17 cellular contexts compared by ENCODE assay signal in genomic region chr2:96340493-96341414, GRCh38. TPM values are rescaled to one million over a fixed set of nuclear protein-coding genes. Genes with fewer than 3 reads are reported as not detected.
DNase-seq lines count a peak whose midpoint lies in the region; ATAC-seq and TF ChIP-seq lines count a peak whose summit lies in the region.
"Had no signal": no experiment of that assay in that cellular context is flagged by ENCODE, and none has a peak within 500 bp of the region (broad histone marks: within the 10 kb centered on the region; RNA-seq: fewer than 3 reads in every experiment).

No MANE protein-coding gene starts in this region.

- no peak overlapping the region for H3K4me3 ChIP-seq in AG04450 (ENCODE audit: low read depth, low read length)
- H3K4me3 ChIP-seq in CD8-positive, alpha-beta memory T cell (ENCODE audit: low read length), result no peak overlapping the region
- no peak overlapping the region for H3K4me3 ChIP-seq in fibroblast of lung (replicated peaks in 1 of 4; ENCODE audit: control extremely low read depth in 1 of 4, insufficient read depth in 1 of 4, low read depth in 3 of 4, low read length in 4 of 4)
- H3K4me3 ChIP-seq in coronary artery, result no peak overlapping the region
- H3K4me3 ChIP-seq: suprapubic skin had no signal

- H3K9ac ChIP-seq in fibroblast of lung (ENCODE audit: insufficient read depth, low read length), result no peak overlapping the region

- intact Hi-C loops in sciatic nerve (cut with DNase I), result no loop called here

- ATAC-seq in T-cell (replicated peaks in 1 of 4) (no peak), sciatic nerve (no peak)
- ATAC-seq: left colon; naive thymus-derived CD8-positive, alpha-beta T cell had no signal

- no peaks in the 10 kb centered on the region for H3K27me3 Mint-ChIP-seq in CD8-positive, alpha-beta memory T cell
- no peaks in the 10 kb centered on the region for H3K27me3 Mint-ChIP-seq in T-cell
- H3K27me3 Mint-ChIP-seq: naive thymus-derived CD8-positive, alpha-beta T cell had no signal

- H3K79me2 ChIP-seq in fibroblast of lung (ENCODE audit: control insufficient read depth, insufficient read depth, low read length), result peaks cover 41% of the 10 kb centered on the region

- H3K4me2 ChIP-seq in fibroblast of lung (ENCODE audit: extremely low read depth, insufficient read depth, low read length), result no peak overlapping the region

- no peaks in the 10 kb centered on the region for H4K20me1 ChIP-seq in fibroblast of lung (ENCODE audit: control insufficient read depth, extremely low read depth, insufficient read depth, low read length)

- no peak overlapping the region for H2AFZ ChIP-seq in fibroblast of lung (ENCODE audit: low read length)

- H3K36me3 ChIP-seq in CD8-positive, alpha-beta memory T cell (ENCODE audit: insufficient read depth, low read length), result no peaks in the 10 kb centered on the region
- H3K36me3 ChIP-seq in fibroblast of lung (ENCODE audit: control insufficient read depth, insufficient read depth, low read length), result peaks cover 4% of the 10 kb centered on the region
- H3K36me3 ChIP-seq: suprapubic skin had no signal

- POLR2A ChIA-PET in AG04450 (lab: Yijun Ruan, JAX), result interaction anchor here (0.8 to 1.0 kb wide), 2 partner anchors 11 to 20 kb away, joined by 5 to 9 read pairs; no protein-coding TSS in a partner anchor
- POLR2A ChIA-PET in CD8-positive, alpha-beta memory T cell (lab: Charles Lee), result interaction anchor here (1.0 to 2.6 kb wide), 2 partner anchors 14 to 35 kb away, joined by 3 to 15 read pairs; partner anchors contain the start of gene SNRNP200
- POLR2A ChIA-PET in T-cell (lab: Charles Lee), result interaction anchor here (0.5 to 0.6 kb wide), 4 partner anchors 9 to 178 kb away, joined by 3 to 10 read pairs (median 4); partner anchors contain the start of gene ITPRIPL1 (in 1 of the 2)

- CTCF ChIA-PET in AG04450 (lab: Charles Lee), result interaction anchor here (0.7 to 1.5 kb wide), 3 partner anchors 20 to 348 kb away, joined by 3 to 5 read pairs (median 4); no protein-coding TSS in a partner anchor
- CTCF ChIA-PET in CD8-positive, alpha-beta memory T cell (lab: Charles Lee), result interaction anchor here (0.9 to 7.3 kb wide), 3 partner anchors 14 to 318 kb away, joined by 3 to 58 read pairs (median 3); partner anchors contain the start of gene ITPRIPL1
- CTCF ChIA-PET in T-cell (lab: Charles Lee), result interaction anchor here in 1 of 2 donors (0.6 to 1.0 kb wide), 2 partner anchors 35 to 292 kb away, joined by 3 read pairs; no protein-coding TSS in a partner anchor

- H3K27ac Mint-ChIP-seq in CD8-positive, alpha-beta memory T cell, result peak overlapping the region; percentile 85 to 98 (median 94)
- peak overlapping the region; percentile 85 to 93 for H3K27ac Mint-ChIP-seq in T-cell

- peaks cover 46% of the 10 kb centered on the region for H3K4me1 ChIP-seq in CD8-positive, alpha-beta memory T cell (ENCODE audit: insufficient read depth, low read length)
- peaks cover 15% of the 10 kb centered on the region for H3K4me1 ChIP-seq in fibroblast of lung (ENCODE audit: control insufficient read depth, extremely low read depth, insufficient read depth, low read length)

- peak overlapping the region; percentile 4 to 80 (median 65) for H3K4me3 Mint-ChIP-seq in CD8-positive, alpha-beta memory T cell
- peak overlapping the region in 2 of 3 donors; percentile 25 to 71 for H3K4me3 Mint-ChIP-seq in T-cell

- no peaks in the 10 kb centered on the region for H3K9me3 ChIP-seq in AG04450 (ENCODE audit: control insufficient read depth, insufficient read depth, low read length)
- H3K9me3 ChIP-seq in CD8-positive, alpha-beta memory T cell (ENCODE audit: low read length), result no peaks in the 10 kb centered on the region
- H3K9me3 ChIP-seq in fibroblast of lung (ENCODE audit: control insufficient read depth, insufficient read depth, low read depth, low read length), result no peaks in the 10 kb centered on the region
- H3K9me3 ChIP-seq: suprapubic skin had no signal

- peaks cover 59 to 82% (median 77%) of the 10 kb centered on the region in 3 donors for H3K4me1 Mint-ChIP-seq in CD8-positive, alpha-beta memory T cell
- peaks cover 12 to 68% (median 52%) of the 10 kb centered on the region in 3 donors for H3K4me1 Mint-ChIP-seq in T-cell

- H3K27ac ChIP-seq in AG04450 (ENCODE audit: low read depth, low read length) (peak overlapping the region; percentile 82), fibroblast of lung (ENCODE audit: insufficient read depth, low read length) (peak overlapping the region; percentile 37), coronary artery (no peak overlapping the region)
- peak overlapping the region; percentile 49 for H3K27ac ChIP-seq in CD8-positive, alpha-beta memory T cell (ENCODE audit: low read depth, low read length)
- H3K27ac ChIP-seq: suprapubic skin had no signal

- TF ChIP-seq CTCF in AG04450 (IDR thresholded peaks at IDR 0.05; ENCODE audit: low read depth, low read length), result no peak
- no peak for TF ChIP-seq CTCF in fibroblast of lung (conservative IDR thresholded peaks at IDR 0.05 in 1 of 2, IDR thresholded peaks at IDR 0.05 in 1 of 2; ENCODE audit: low read depth in 1 of 2, low read length in 2 of 2)
- TF ChIP-seq CTCF in coronary artery (IDR thresholded peaks at IDR 0.05), result no peak

- H3K27me3 ChIP-seq in AG04450 (ENCODE audit: control insufficient read depth, insufficient read depth, low read length), result no peaks in the 10 kb centered on the region
- no peaks in the 10 kb centered on the region for H3K27me3 ChIP-seq in CD8-positive, alpha-beta memory T cell (ENCODE audit: insufficient read depth, low read length, poor library complexity, severe bottlenecking)
- H3K27me3 ChIP-seq in fibroblast of lung (ENCODE audit: control insufficient read depth, insufficient read depth, low read length), result no peaks in the 10 kb centered on the region
- H3K27me3 ChIP-seq: suprapubic skin had no signal

- no peak for DNase-seq in AG04450 (ENCODE audit: low read depth, low spot score)
- DNase-seq in CD8-positive, alpha-beta memory T cell, result no peak
- no peak for DNase-seq in T-cell
- peak in 1 of 2 donors; percentile 26 for DNase-seq in fibroblast of lung (ENCODE audit: low read depth in 2 of 2)
- DNase-seq in sciatic nerve (ENCODE audit: low spot score), result no peak
- no peak for DNase-seq in middle frontal gyrus (ENCODE audit: extremely low spot score, low spot score)
- no peak for DNase-seq in coronary artery (ENCODE audit: low spot score)
- no peak for DNase-seq in DMS53 treated with DMSO at 0.1 percent for 48 hours (lab: John Stamatoyannopoulos, UW; ENCODE audit: unreplicated experiment)
- DNase-seq: activated CD4-positive, alpha-beta T cell treated with anti-CD3 and anti-CD28 coated beads, Interleukin-2, amount 50 U/mL, for 1 hour; amniotic stem cell; effector CD4-positive, alpha-beta T cell; glutamatergic neuron; Karpas-422; left colon; naive thymus-derived CD8-positive, alpha-beta T cell; NCI-H2029 treated with DMSO at 0.1 percent for 48 hours had no signal

- H3K36me3 Mint-ChIP-seq in CD8-positive, alpha-beta memory T cell, result no peaks in the 10 kb centered on the region
- H3K36me3 Mint-ChIP-seq in T-cell, result no peaks in the 10 kb centered on the region
- H3K36me3 Mint-ChIP-seq: naive thymus-derived CD8-positive, alpha-beta T cell had no signal

- H3K9me3 Mint-ChIP-seq in CD8-positive, alpha-beta memory T cell, result no peaks in the 10 kb centered on the region
- H3K9me3 Mint-ChIP-seq in T-cell, result no peaks in the 10 kb centered on the region
- H3K9me3 Mint-ChIP-seq: naive thymus-derived CD8-positive, alpha-beta T cell had no signal

RNA-seq across cellular contexts. Expression of gene NCAPH, which starts 5.2 kb away (rescaled TPM):
- 5.8 and 7.2 TPM in 2 replicates for polyA plus RNA-seq in AG04450 (2011; rRNA removed)
- 5.2 and 6.2 TPM in 2 replicates for polyA minus RNA-seq in AG04450 (2011; rRNA and poly(A)+ RNA removed)
- total RNA-seq in CD8-positive, alpha-beta memory T cell, result 10 to 100 TPM; 59.5 to 65.6 TPM
- polyA plus RNA-seq in CD8-positive, alpha-beta memory T cell, result 1.3 TPM
- 1 to 10 TPM; 1.9 to 5.5 (median 4.0) TPM for total RNA-seq in T-cell
- total RNA-seq in fibroblast of lung, result 0.51 and 4.3 TPM in 2 replicates
- 8.4 and 34.6 TPM in 2 replicates for polyA plus RNA-seq in fibroblast of lung
- 5.2 and 18.8 TPM in 2 replicates for polyA plus RNA-seq in fibroblast of lung (2012)
- 9.2 and 54.9 TPM in 2 replicates for polyA minus RNA-seq in fibroblast of lung (ENCODE audit: low replicate concordance)
- total RNA-seq in sciatic nerve, result 0.98 TPM

RNA-seq across cellular contexts. Expression of gene ITPRIPL1, which starts 15.6 kb away (rescaled TPM):
- polyA plus RNA-seq in AG04450 (2011; rRNA removed), result 3.4 and 3.7 TPM in 2 replicates
- 3.4 and 5.1 TPM in 2 replicates for polyA minus RNA-seq in AG04450 (2011; rRNA and poly(A)+ RNA removed)
- total RNA-seq in CD8-positive, alpha-beta memory T cell, result 10 to 100 TPM; 55.5 to 58.3 TPM
- polyA plus RNA-seq in CD8-positive, alpha-beta memory T cell, result 17.5 TPM
- total RNA-seq in T-cell, result 10 to 100 TPM in 4 of 5 donors, 1 to 10 TPM in 1; 3.9 to 13.7 (median 12.7) TPM
- 4.1 and 4.6 TPM in 2 replicates for total RNA-seq in fibroblast of lung
- 2.0 and 2.6 TPM in 2 replicates for polyA plus RNA-seq in fibroblast of lung
- 1.2 and 1.4 TPM in 2 replicates for polyA plus RNA-seq in fibroblast of lung (2012)
- polyA minus RNA-seq in fibroblast of lung (ENCODE audit: low replicate concordance), result 7.2 and 7.4 TPM in 2 replicates
- total RNA-seq in sciatic nerve, result 2.8 TPM

RNA-seq across cellular contexts. Expression of gene SNRNP200, which starts 35.4 kb away (rescaled TPM):
- polyA plus RNA-seq in AG04450 (2011; rRNA removed) (99.0 and 136 TPM in 2 replicates), fibroblast of lung (65.0 and 102 TPM in 2 replicates)
- polyA minus RNA-seq in AG04450 (2011; rRNA and poly(A)+ RNA removed), result 231 and 300 TPM in 2 replicates
- total RNA-seq in CD8-positive, alpha-beta memory T cell, result 100 to 1,000 TPM; 203 to 206 TPM
- polyA plus RNA-seq in CD8-positive, alpha-beta memory T cell, result 108 TPM
- total RNA-seq in T-cell (100 to 1,000 TPM; 200 to 254 (median 203) TPM), fibroblast of lung (39.8 and 49.4 TPM in 2 replicates), sciatic nerve (89.0 TPM)
- 65.1 and 91.1 TPM in 2 replicates for polyA plus RNA-seq in fibroblast of lung (2012)
- 338 and 339 TPM in 2 replicates for polyA minus RNA-seq in fibroblast of lung (ENCODE audit: low replicate concordance)

Comparison
In these comparisons a context has a peak if more than half of its experiments do, and no peak if none do; other contexts are left out.
1. H3K27ac ChIP-seq: peak in AG04450 (single experiment), CD8-positive, alpha-beta memory T cell (single experiment) and fibroblast of lung (single experiment); none in coronary artery (0 of 2).
2. RNA of gene NCAPH, which starts 5.2 kb away (total RNA-seq): 59.5 to 65.6 TPM in CD8-positive, alpha-beta memory T cell; 0.51 to 4.3 TPM in fibroblast of lung, 1.9 to 5.5 TPM in T-cell and 0.98 TPM in sciatic nerve (single experiment); every median in the first group is over 4 times any median in the second.